Comparison of ENCODE assay signal across 26 cellular contexts in the genomic region with DNA sequence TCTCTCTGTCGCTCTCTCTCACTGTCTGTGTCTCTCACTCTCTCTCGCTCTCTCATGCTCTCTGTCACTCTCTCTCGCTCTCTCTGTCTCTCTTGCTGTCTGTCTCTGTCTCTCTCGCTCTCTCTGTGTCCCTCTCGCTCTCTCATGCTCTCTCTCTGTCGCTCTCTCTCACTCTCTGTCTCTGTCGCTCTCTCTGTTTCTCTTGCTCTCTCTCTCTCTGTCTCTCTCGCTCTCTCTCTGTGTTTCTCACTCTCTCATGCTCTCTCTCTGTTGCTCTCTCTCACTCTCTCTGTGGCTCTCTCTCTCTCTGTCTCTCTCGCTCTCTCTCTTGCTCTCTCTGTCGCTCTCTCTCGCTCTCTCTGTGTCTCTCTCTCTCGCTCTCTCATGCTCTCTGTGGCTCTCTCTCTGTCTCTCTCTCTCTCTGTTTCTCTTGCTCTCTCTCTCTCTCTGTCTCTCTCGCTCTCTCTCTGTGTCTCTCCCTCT. TPM values are rescaled to one million over a fixed set of nuclear protein-coding genes. Genes with fewer than 3 reads are reported as not detected.
"Had no signal": no experiment of that assay in that cellular context is flagged by ENCODE, and none has a peak within 500 bp of the region (broad histone marks: within the 10 kb centered on the region; RNA-seq: fewer than 3 reads in every experiment).

No MANE protein-coding gene starts in this region.

- H3K9me3 ChIP-seq: esophagus muscularis mucosa, gastroesophageal sphincter, heart left ventricle, left lung, ovary, right lobe of liver, testis, tibial artery, upper lobe of left lung had no signal

- ATAC-seq: foreskin keratinocyte; gastroesophageal sphincter; heart left ventricle; left cardiac atrium; left lung; naive thymus-derived CD4-positive, alpha-beta T cell; right lobe of liver; stimulated activated naive CD8-positive, alpha-beta T cell treated with anti-CD3 and anti-CD28 coated beads, Interleukin-15, Interleukin-2, amounts not matched to agents 100 U/mL and 50 U/mL, for 24 hours had no signal

- DNase-seq: dermis blood vessel endothelial cell; effector memory CD4-positive, alpha-beta T cell; foreskin keratinocyte; heart left ventricle; hippocampal formation; left cardiac atrium; left lung; mammary epithelial cell; mesendoderm; midbrain; naive thymus-derived CD4-positive, alpha-beta T cell; nucleus accumbens; ovary; right lobe of liver; stimulated activated CD4-positive, alpha-beta T cell treated with anti-CD3 and anti-CD28 coated beads, Interleukin-1b, Interleukin-23, amount 100 ng/mL, for 48 hours; stimulated activated CD4-positive, alpha-beta T cell treated with anti-CD3 and anti-CD28 coated beads, Interleukin-4, amount 100 ng/mL, for 1 hour; stimulated activated CD8-positive, alpha-beta memory T cell treated with anti-CD3 and anti-CD28 coated beads, Interleukin-4, amount 100 ng/mL, for 48 hours; stimulated activated naive CD8-positive, alpha-beta T cell treated with anti-CD3 and anti-CD28 coated beads, Interleukin-15, Interleukin-2, amounts not matched to agents 100 U/mL and 50 U/mL, for 24 hours; substantia nigra; tibial artery; upper lobe of left lung had no signal

- H3K27ac ChIP-seq: coronary artery, esophagus muscularis mucosa, foreskin keratinocyte, gastroesophageal sphincter, heart left ventricle, left lung, ovary, right lobe of liver, tibial artery, upper lobe of left lung had no signal

- H3K36me3 Mint-ChIP-seq: naive thymus-derived CD4-positive, alpha-beta T cell had no signal

- H3K36me3 ChIP-seq: esophagus muscularis mucosa, gastroesophageal sphincter, heart left ventricle, left lung, ovary, right lobe of liver, tibial artery, upper lobe of left lung had no signal

- H3K4me1 ChIP-seq: esophagus muscularis mucosa, foreskin keratinocyte, gastroesophageal sphincter, left lung, right lobe of liver, tibial artery, upper lobe of left lung had no signal

- H3K4me3 Mint-ChIP-seq: naive thymus-derived CD4-positive, alpha-beta T cell had no signal

- H3K9me3 Mint-ChIP-seq: nephron had no signal

- H3K4me3 ChIP-seq: coronary artery, esophagus muscularis mucosa, gastroesophageal sphincter, heart left ventricle, left lung, ovary, right lobe of liver, testis, tibial artery, upper lobe of left lung had no signal

- H3K27me3 ChIP-seq: foreskin keratinocyte, ovary, right lobe of liver, testis, upper lobe of left lung had no signal

RNA-seq across cellular contexts. Expression of gene BRSK2, which starts 33.2 kb away (rescaled TPM):
- polyA plus RNA-seq: naive thymus-derived CD4-positive, alpha-beta T cell had no signal
